ENCODE assay signal across 8 cellular contexts in genomic region chr3:112813723-112814171, GRCh38. TPM values are rescaled to one million over a fixed set of nuclear protein-coding genes. Genes with fewer than 3 reads are reported as not detected.
DNase-seq lines count a peak whose midpoint lies in the region; ATAC-seq lines count a peak whose summit lies in the region.

No MANE protein-coding gene starts in this region.

- peak overlapping the region; percentile 16 for H2AK5ac ChIP-seq in mesenchymal stem cell (ENCODE audit: low read length, severe bottlenecking)

- no peak overlapping the region for H3K27ac Mint-ChIP-seq in CD4-positive, alpha-beta memory T cell
- no peak overlapping the region for H3K27ac Mint-ChIP-seq in immature natural killer cell

- peak overlapping the region; percentile 78 for H4K8ac ChIP-seq in mesenchymal stem cell (ENCODE audit: low read length)

- no peaks in the 10 kb centered on the region for H3K27me3 ChIP-seq in mesenchymal stem cell (ENCODE audit: control insufficient read depth in 1 of 2, insufficient read depth in 1 of 2, low read length in 2 of 2)
- no peaks in the 10 kb centered on the region for H3K27me3 ChIP-seq in CD4-positive, alpha-beta memory T cell (ENCODE audit: insufficient read depth, low read length)

- no peaks in the 10 kb centered on the region for H3K79me1 ChIP-seq in mesenchymal stem cell (replicated peaks; ENCODE audit: low read length, poor library complexity, severe bottlenecking)

- no peaks in the 10 kb centered on the region for H3K9me3 ChIP-seq in mesenchymal stem cell (ENCODE audit: control insufficient read depth, low read length)
- no peaks in the 10 kb centered on the region for H3K9me3 ChIP-seq in CD4-positive, alpha-beta memory T cell (ENCODE audit: control insufficient read depth in 1 of 2, low read length in 2 of 2)

- peak overlapping the region; percentile 65 to 84 for H3K18ac ChIP-seq in mesenchymal stem cell (ENCODE audit: low read depth in 1 of 2, low read length in 2 of 2)

- no peaks in the 10 kb centered on the region for H3K36me3 ChIP-seq in mesenchymal stem cell (ENCODE audit: control insufficient read depth in 1 of 2, insufficient read depth in 2 of 2, low read depth in 1 of 2, low read length in 2 of 2)
- H3K36me3 ChIP-seq in CD4-positive, alpha-beta memory T cell (ENCODE audit: insufficient read depth, low read length), result no peaks in the 10 kb centered on the region

- H2BK12ac ChIP-seq in mesenchymal stem cell (ENCODE audit: low read length in 2 of 2), result peak overlapping the region; percentile 44 to 93

- POLR2A ChIA-PET in CD4-positive, alpha-beta memory T cell (lab: Charles Lee; ENCODE audit: partially characterized antibody), result interaction anchor here (0.7 to 1.8 kb wide), 6 partner anchors 19 to 171 kb away, joined by 3 to 13 read pairs (median 5); no protein-coding TSS in a partner anchor

- no peak overlapping the region for H2BK15ac ChIP-seq in mesenchymal stem cell (ENCODE audit: low read depth, poor library complexity, severe bottlenecking)

- CTCF ChIA-PET in CD4-positive, alpha-beta memory T cell (lab: Charles Lee; ENCODE audit: partially characterized antibody), result interaction anchor here (0.6 to 5.9 kb wide), 22 partner anchors 8 to 222 kb away, joined by 3 to 180 read pairs (median 5); partner anchors contain the start of genes CD200R1 and CD200R1L

- no peak overlapping the region for H3K4me2 ChIP-seq in mesenchymal stem cell (ENCODE audit: low read length, poor library complexity, severe bottlenecking)

- H2AFZ ChIP-seq in mesenchymal stem cell (ENCODE audit: low read depth, low read length), result no peak overlapping the region

- ATAC-seq in GM18861 (IDR thresholded peaks at IDR 0.05; ENCODE audit: unreplicated experiment) (peak; percentile 53), HG02852 (IDR thresholded peaks at IDR 0.05; ENCODE audit: unreplicated experiment) (peak; percentile 82)

- H3K23ac ChIP-seq in mesenchymal stem cell (ENCODE audit: low read length in 2 of 2), result no peak overlapping the region

- H3K9me3 Mint-ChIP-seq in CD4-positive, alpha-beta memory T cell, result peaks cover 0 to 3% (median 0%) of the 10 kb centered on the region in 8 donors
- peaks cover 0 to 2% (median 0%) of the 10 kb centered on the region in 6 donors for H3K9me3 Mint-ChIP-seq in immature natural killer cell

- intact Hi-C loops in CD4-positive, alpha-beta memory T cell (cut with micrococcal nuclease), result loop anchor here (1.0 to 5.0 kb wide), 4 partner anchors 79 to 231 kb away; no protein-coding TSS in a partner anchor

- no CpG with 5 or more reads among the region's 2 CpGs for WGBS in mesenchymal stem cell

- DNase-seq in SKM-1 treated with dmso at 0.1 percent for 144 hours (lab: John Stamatoyannopoulos, UW; ENCODE audit: unreplicated experiment) (peak; percentile 99), mesenchymal stem cell (peak; percentile 85), cerebellar nuclear complex (lab: John Stamatoyannopoulos, UW) (no peak), immature natural killer cell (no peak)
- DNase-seq in CD4-positive, alpha-beta memory T cell, result no peak
- no peak for DNase-seq in activated CD4-positive, CD25-positive, alpha-beta regulatory T cell (lab: John Stamatoyannopoulos, UW)

- peak overlapping the region in 1 of 2 experiments; percentile 87 for H3K4ac ChIP-seq in mesenchymal stem cell (ENCODE audit: low read depth in 1 of 2, low read length in 2 of 2)

- no peaks in the 10 kb centered on the region for H3K36me3 Mint-ChIP-seq in CD4-positive, alpha-beta memory T cell
- no peaks in the 10 kb centered on the region for H3K36me3 Mint-ChIP-seq in immature natural killer cell

- H3K4me1 ChIP-seq in mesenchymal stem cell (ENCODE audit: control insufficient read depth, insufficient read depth, low read depth, low read length), result peaks cover 1% of the 10 kb centered on the region
- H3K4me1 ChIP-seq in CD4-positive, alpha-beta memory T cell (ENCODE audit: insufficient read depth, low read length), result peaks cover 29% of the 10 kb centered on the region

- H3K9ac ChIP-seq in mesenchymal stem cell (ENCODE audit: low read length), result peak overlapping the region; percentile 82

- no peak overlapping the region for H3K4me3 ChIP-seq in mesenchymal stem cell (ENCODE audit: insufficient read depth in 1 of 2, low read depth in 1 of 2, low read length in 2 of 2)
- no peak overlapping the region for H3K4me3 ChIP-seq in CD4-positive, alpha-beta memory T cell (ENCODE audit: low read length in 2 of 2)

- no peaks in the 10 kb centered on the region for H3K27me3 Mint-ChIP-seq in CD4-positive, alpha-beta memory T cell
- H3K27me3 Mint-ChIP-seq in immature natural killer cell (ENCODE audit: low read depth in 3 of 3), result peaks cover 0 to 1% (median 0%) of the 10 kb centered on the region in 3 donors

- peaks cover 19 to 49% (median 36%) of the 10 kb centered on the region in 4 donors for H3K4me1 Mint-ChIP-seq in CD4-positive, alpha-beta memory T cell
- peaks cover 7 to 21% of the 10 kb centered on the region in 2 donors for H3K4me1 Mint-ChIP-seq in immature natural killer cell

- peak overlapping the region; percentile 95 for H4K91ac ChIP-seq in mesenchymal stem cell (ENCODE audit: low read length)

- H2BK5ac ChIP-seq in mesenchymal stem cell (ENCODE audit: low read depth, low read length, poor library complexity, severe bottlenecking), result no peak overlapping the region

- peak overlapping the region in 1 of 2 experiments; percentile 6 for H3K14ac ChIP-seq in mesenchymal stem cell (ENCODE audit: low read length in 2 of 2)

- no peak overlapping the region for H2BK120ac ChIP-seq in mesenchymal stem cell (ENCODE audit: low read depth, low read length)

- no peak overlapping the region for H3K27ac ChIP-seq in mesenchymal stem cell (ENCODE audit: low read length, poor library complexity, severe bottlenecking)
- no peak overlapping the region for H3K27ac ChIP-seq in CD4-positive, alpha-beta memory T cell (ENCODE audit: low read depth, low read length)

- H3K4me3 Mint-ChIP-seq in CD4-positive, alpha-beta memory T cell, result peak overlapping the region in 1 of 8 donors; percentile 31
- H3K4me3 Mint-ChIP-seq in immature natural killer cell, result no peak overlapping the region

RNA-seq across cellular contexts. Expression of gene CD200R1L, which starts 32.9 kb away (rescaled TPM):
- polyA plus RNA-seq in mesenchymal stem cell (2013, experiment 1 of 2), result not detected
- polyA plus RNA-seq in mesenchymal stem cell (2013, experiment 2 of 2), result not detected
- not detected for total RNA-seq in CD4-positive, alpha-beta memory T cell
- polyA plus RNA-seq in CD4-positive, alpha-beta memory T cell, result not detected
- not detected for polyA plus RNA-seq in immature natural killer cell

Comparison
In these comparisons a context has a peak if more than half of its experiments do, and no peak if none do; other contexts are left out.
1. DNase-seq: peak in SKM-1 treated with dmso at 0.1 percent for 144 hours (single experiment) and mesenchymal stem cell (single experiment); none in cerebellar nuclear complex (0 of 2), CD4-positive, alpha-beta memory T cell (0 of 5), immature natural killer cell (0 of 3) and activated CD4-positive, CD25-positive, alpha-beta regulatory T cell (0 of 4).